23 cellular contexts compared by ENCODE assay signal in genomic region chr6:64889144-64889543, GRCh38.
"Had no signal": no experiment of that assay in that cellular context is flagged by ENCODE, and none has a peak within 500 bp of the region (broad histone marks: within the 10 kb centered on the region; RNA-seq: fewer than 3 reads in every experiment).

No MANE protein-coding gene starts in this region.

- H3K4me3 ChIP-seq: coronary artery, dorsolateral prefrontal cortex, esophagus muscularis mucosa, gastroesophageal sphincter, heart left ventricle, hepatocyte, left lung, lower lobe of right lung, mucosa of descending colon had no signal

- H3K36me3 Mint-ChIP-seq: immature natural killer cell, mesothelial cell of epicardium, naive B cell had no signal

- H3K36me3 ChIP-seq: esophagus muscularis mucosa, gastroesophageal sphincter, heart left ventricle, left lung, lower lobe of right lung had no signal

- H3K27ac ChIP-seq: coronary artery, dorsolateral prefrontal cortex, esophagus muscularis mucosa, foreskin keratinocyte, gastroesophageal sphincter, heart left ventricle, hepatocyte, left lung, lower lobe of right lung had no signal

- DNase-seq: dermis blood vessel endothelial cell; dorsolateral prefrontal cortex; effector CD4-positive, alpha-beta T cell; effector memory CD4-positive, alpha-beta T cell; foreskin keratinocyte; heart left ventricle; hypothalamus; immature natural killer cell; left cardiac atrium; left lung; left ventricle myocardium superior; lower lobe of right lung; mesenchymal stem cell; mucosa of descending colon; naive B cell had no signal

- ATAC-seq: foreskin keratinocyte, gastroesophageal sphincter, heart left ventricle, left cardiac atrium, left lung, left ventricle myocardium superior, lower lobe of right lung, mucosa of descending colon had no signal

- H3K9me3 ChIP-seq: esophagus muscularis mucosa, gastroesophageal sphincter, heart left ventricle, left lung, lower lobe of right lung, mucosa of descending colon had no signal

- H3K4me1 Mint-ChIP-seq: immature natural killer cell, naive B cell had no signal

- H3K27me3 Mint-ChIP-seq: naive B cell had no signal

- FAIRE-seq: colon, endothelial cell of umbilical vein, keratinocyte had no signal

- H3K4me1 ChIP-seq: esophagus muscularis mucosa, foreskin keratinocyte, gastroesophageal sphincter, heart left ventricle, left lung, lower lobe of right lung had no signal

- H3K27me3 ChIP-seq: dorsolateral prefrontal cortex, esophagus muscularis mucosa, foreskin keratinocyte, gastroesophageal sphincter, heart left ventricle, hepatocyte, left lung had no signal

- H2AFZ ChIP-seq: hepatocyte had no signal

- H3K4me2 ChIP-seq: hepatocyte had no signal

- H3K79me2 ChIP-seq: hepatocyte had no signal

- H3K27ac Mint-ChIP-seq: immature natural killer cell, mesothelial cell of epicardium, naive B cell had no signal

- H3K4me3 Mint-ChIP-seq: immature natural killer cell, mesothelial cell of epicardium, naive B cell had no signal
